Comparison of ENCODE assay signal across 13 cellular contexts in genomic region chr7:108630002-108630401, GRCh38.
A peak's percentile ranks its signal among the peaks of the same experiment; 100 is the strongest.
DNase-seq lines count a peak whose midpoint lies in the region; ATAC-seq and TF ChIP-seq lines count a peak whose summit lies in the region.
"Had no signal": no experiment of that assay in that cellular context is flagged by ENCODE, and none has a peak within 500 bp of the region (broad histone marks: within the 10 kb centered on the region; RNA-seq: fewer than 3 reads in every experiment).

No MANE protein-coding gene starts in this region.

- DNase-seq in A673 (ENCODE audit: low spot score) (peak; percentile 31), NCI-H1694 treated with DMSO at 0.1 percent for 48 hours (lab: John Stamatoyannopoulos, UW) (peak; percentile 19), colonic mucosa (peak; percentile 18), mesendoderm (peak; percentile 7), SIG-M5 (lab: John Stamatoyannopoulos, UW) (no peak), NCI-H2081 (lab: John Stamatoyannopoulos, UW) (no peak), HuH-7.5 (ENCODE audit: low spot score) (no peak)
- DNase-seq: activated naive CD8-positive, alpha-beta T cell treated with anti-CD3 and anti-CD28 coated beads, Interleukin-2, amount 10 ng/mL, durations not matched to agents 7 days and 5 days; NCI-H1417 treated with DMSO at 0.1 percent for 48 hours; uterus had no signal

- H3K9ac ChIP-seq in colonic mucosa (ENCODE audit: low read depth in 2 of 2, low read length in 2 of 2) (no peak overlapping the region), mesendoderm (ENCODE audit: low read length) (no peak overlapping the region)

- H4K8ac ChIP-seq in mesendoderm (ENCODE audit: low read depth, low read length): no peak overlapping the region

- H3K4me3 ChIP-seq in A673 (ENCODE audit: low read depth, low read length, poor library complexity, severe bottlenecking): no peak overlapping the region
- H3K4me3 ChIP-seq in colonic mucosa: no peak overlapping the region
- no peak overlapping the region for H3K4me3 ChIP-seq in mesendoderm (ENCODE audit: low read length)
- H3K4me3 ChIP-seq: gastroesophageal sphincter, SK-N-MC, uterus had no signal

- no CpG with 5 or more reads among the region's 2 CpGs for WGBS in mesendoderm (ENCODE audit: extremely low coverage, insufficient coverage, low lambda C conversion rate)

- no peak overlapping the region for H3K56ac ChIP-seq in mesendoderm (ENCODE audit: low read length)

- H3K4me2 ChIP-seq in mesendoderm (ENCODE audit: low read length): no peak overlapping the region

- no peaks in the 10 kb centered on the region for H3K79me1 ChIP-seq in mesendoderm (ENCODE audit: low read length)

- H3K27ac ChIP-seq in A673 (ENCODE audit: low read depth, low read length, poor library complexity, severe bottlenecking) (no peak overlapping the region), colonic mucosa (no peak overlapping the region), mesendoderm (ENCODE audit: low read depth, low read length) (no peak overlapping the region)
- H3K27ac ChIP-seq: gastroesophageal sphincter, SK-N-MC, uterus had no signal

- H2BK120ac ChIP-seq in mesendoderm (ENCODE audit: low read depth, low read length): no peak overlapping the region

- H3K27me3 ChIP-seq in A673 (replicated peaks; ENCODE audit: insufficient read depth, low read depth, low read length, poor library complexity) (no peaks in the 10 kb centered on the region), colonic mucosa (no peaks in the 10 kb centered on the region), mesendoderm (ENCODE audit: insufficient read depth, low read length, poor library complexity) (no peaks in the 10 kb centered on the region)
- H3K27me3 ChIP-seq: gastroesophageal sphincter, uterus had no signal

- H3K79me2 ChIP-seq in mesendoderm (ENCODE audit: control insufficient read depth, insufficient read depth, low read length): no peaks in the 10 kb centered on the region

- CTCF ChIA-PET in A673 (lab: Charles Lee): interaction anchor here (1.1 kb wide), 1 partner anchor 195 kb away, joined by 8 read pairs; no protein-coding TSS in a partner anchor

- no peak overlapping the region for H2AK5ac ChIP-seq in mesendoderm (ENCODE audit: low read length)

- BruUV-seq in A673 (replicated peaks; lab: Mats Ljungman, UMichigan): no TSS peak

- no peak overlapping the region for H2BK5ac ChIP-seq in mesendoderm (ENCODE audit: low read length)

- POLR2A ChIA-PET in A673 (lab: Charles Lee; ENCODE audit: low non-redundant PET): no interaction called here

- H3K4me1 ChIP-seq in A673 (ENCODE audit: insufficient read depth, low read length, poor library complexity, severe bottlenecking) (no peaks in the 10 kb centered on the region), colonic mucosa (no peaks in the 10 kb centered on the region), mesendoderm (ENCODE audit: control insufficient read depth, low read depth, low read length) (peaks cover 2% of the 10 kb centered on the region)
- H3K4me1 ChIP-seq: uterus had no signal

- no peak overlapping the region for H2BK15ac ChIP-seq in mesendoderm (replicated peaks; ENCODE audit: low read depth)

- H4K5ac ChIP-seq in mesendoderm (ENCODE audit: low read length): no peak overlapping the region

- no peaks in the 10 kb centered on the region for H3K9me3 ChIP-seq in A673 (ENCODE audit: low read depth, low read length, poor library complexity, severe bottlenecking)
- H3K9me3 ChIP-seq in colonic mucosa: no peaks in the 10 kb centered on the region
- H3K9me3 ChIP-seq: uterus had no signal

- no peak overlapping the region for H3K4ac ChIP-seq in mesendoderm (ENCODE audit: low read depth, low read length)

- ATAC-seq in GM21423 (IDR thresholded peaks at IDR 0.05; ENCODE audit: unreplicated experiment): no peak
- ATAC-seq: gastroesophageal sphincter had no signal

- no peak overlapping the region for H3K23ac ChIP-seq in mesendoderm (ENCODE audit: low read length)

- H3K36me3 ChIP-seq in A673 (ENCODE audit: insufficient read depth, low read length, poor library complexity, severe bottlenecking): no peaks in the 10 kb centered on the region
- no peaks in the 10 kb centered on the region for H3K36me3 ChIP-seq in colonic mucosa
- H3K36me3 ChIP-seq in mesendoderm (ENCODE audit: control insufficient read depth, insufficient read depth, low read length): no peaks in the 10 kb centered on the region
- H3K36me3 ChIP-seq: gastroesophageal sphincter, uterus had no signal

- H3K18ac ChIP-seq in mesendoderm (ENCODE audit: low read length): no peak overlapping the region

- no peak for TF ChIP-seq CTCF in A673 (conservative IDR thresholded peaks at IDR 0.05; ENCODE audit: low read depth, low read length)
- TF ChIP-seq CTCF in colonic mucosa (IDR thresholded peaks at IDR 0.05): no peak

- intact Hi-C loops in A673 (cut with micrococcal nuclease; ENCODE audit: unreplicated experiment): no loop called here
- intact Hi-C loops in colonic mucosa (cut with DNase I): no loop called here

Comparison
In these comparisons a context has a peak if more than half of its experiments do, and no peak if none do; other contexts are left out.
1. DNase-seq: peak in A673 (single experiment), NCI-H1694 treated with DMSO at 0.1 percent for 48 hours (single experiment), colonic mucosa (single experiment) and mesendoderm (single experiment); none in SIG-M5 (single experiment), NCI-H2081 (0 of 2) and HuH-7.5 (single experiment).